ENCODE assay signal across 24 cellular contexts in the genomic region with DNA sequence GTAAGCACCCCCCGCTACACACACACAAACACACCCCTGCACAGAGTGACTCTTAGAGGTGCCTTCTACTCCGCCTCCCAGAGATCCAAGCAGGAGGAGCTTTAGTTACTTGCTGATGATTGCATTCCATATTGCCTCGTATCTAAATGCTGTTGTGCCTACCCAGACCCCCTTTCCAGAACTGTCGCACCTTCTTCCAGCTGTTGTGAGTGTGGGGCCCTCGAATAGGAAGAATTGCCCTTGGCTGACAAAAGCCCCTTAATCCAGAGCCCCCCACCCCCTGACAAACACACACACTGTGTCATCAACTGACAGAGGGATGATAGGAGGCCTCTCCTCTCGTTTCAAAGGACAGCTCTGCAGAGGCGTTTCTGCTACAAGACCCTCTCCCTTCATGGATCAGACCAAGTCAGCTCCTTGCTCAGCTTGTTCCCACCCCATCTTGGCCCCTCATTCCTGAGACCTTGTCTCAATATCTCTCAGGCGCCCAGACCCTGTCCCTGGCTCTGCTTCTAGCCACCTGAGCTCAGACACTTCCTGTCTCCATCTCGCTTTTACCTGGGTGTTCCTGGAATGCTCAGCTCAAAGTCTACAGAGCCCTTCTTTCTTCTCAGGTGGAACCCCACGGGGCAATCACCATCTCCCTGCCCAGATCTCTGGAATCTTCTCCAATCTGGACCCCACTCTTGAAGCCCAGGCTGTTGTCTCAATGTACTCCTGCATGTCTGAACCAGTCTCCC. TPM values are rescaled to one million over a fixed set of nuclear protein-coding genes. Genes with fewer than 3 reads are reported as not detected.
DNase-seq lines count a peak whose midpoint lies in the region; ATAC-seq and TF ChIP-seq lines count a peak whose summit lies in the region.
"Had no signal": no experiment of that assay in that cellular context is flagged by ENCODE, and none has a peak within 500 bp of the region (broad histone marks: within the 10 kb centered on the region; RNA-seq: fewer than 3 reads in every experiment).

No MANE protein-coding gene starts in this region.

- peak overlapping the region; percentile 29; the same call in 2 of the 3 replicates for H3K4me3 Mint-ChIP-seq in GM23338
- no peak overlapping the region for H3K4me3 Mint-ChIP-seq in stimulated activated naive B cell treated with anti-CD40 and anti-IgM and Interleukin-4, amounts not matched to agents 10 μg/mL and 1 μg/mL and 100 μg/mL, for 72 hours
- no peak overlapping the region for H3K4me3 Mint-ChIP-seq in stimulated activated memory B cell treated with anti-CD40 and anti-IgM and Interleukin-4, amounts not matched to agents 10 μg/mL and 1 μg/mL and 100 μg/mL, for 72 hours
- H3K4me3 Mint-ChIP-seq: CD4-positive, alpha-beta T cell; HFFc6 had no signal

- no peak overlapping the region for H3K27ac Mint-ChIP-seq in GM23338
- peak overlapping the region; percentile 65 for H3K27ac Mint-ChIP-seq in stimulated activated naive B cell treated with anti-CD40 and anti-IgM and Interleukin-4, amounts not matched to agents 10 μg/mL and 1 μg/mL and 100 μg/mL, for 72 hours
- no peak overlapping the region for H3K27ac Mint-ChIP-seq in stimulated activated memory B cell treated with anti-CD40 and anti-IgM and Interleukin-4, amounts not matched to agents 10 μg/mL and 1 μg/mL and 100 μg/mL, for 72 hours
- H3K27ac Mint-ChIP-seq: CD4-positive, alpha-beta T cell; HFFc6 had no signal

- TF ChIP-seq CTCF in GM23338 (conservative IDR thresholded peaks at IDR 0.05; ENCODE audit: low read depth in 2 of 2), result no peak
- no peak for TF ChIP-seq CTCF in esophagus muscularis mucosa (IDR thresholded peaks at IDR 0.05)
- TF ChIP-seq CTCF in omental fat pad (IDR thresholded peaks at IDR 0.05), result no peak

- 58% methylated on average over 9 of the region's 10 CpGs for WGBS in esophagus muscularis mucosa

- DNase-seq in GM23338 (ENCODE audit: low spot score) (no peak), esophagus muscularis mucosa (ENCODE audit: extremely low spot score) (peak; percentile 62), omental fat pad (ENCODE audit: low spot score) (no peak)
- no peak for DNase-seq in stimulated activated naive B cell treated with anti-CD40 and anti-IgM and Interleukin-4, amounts not matched to agents 10 μg/mL and 1 μg/mL and 100 μg/mL, for 72 hours
- DNase-seq in activated naive CD4-positive, alpha-beta T cell treated with Interleukin-2 at 50 U/mL for 16 hours, result no peak
- DNase-seq: CD4-positive, alpha-beta T cell; COR-L47; H7; HFFc6; MV-4-11; NCI-H1694 treated with DMSO at 0.1 percent for 48 hours; NCI-H2081 treated with DMSO at 0.1 percent for 48 hours; NCI-H446; NCI-H526; Right ventricle myocardium superior had no signal

- TF ChIP-seq POLR2A in esophagus muscularis mucosa (IDR thresholded peaks at IDR 0.05; ENCODE audit: low read depth), result no peak

- peaks cover 10% of the 10 kb centered on the region for H4K20me1 ChIP-seq in GM23338 (replicated peaks; ENCODE audit: insufficient read depth)
- H4K20me1 ChIP-seq: BLaER1 had no signal

- H3K4me3 ChIP-seq in GM23338 (no peak overlapping the region), esophagus muscularis mucosa (no peak overlapping the region)
- H3K4me3 ChIP-seq: BLaER1 had no signal

- H3K36me3 ChIP-seq in GM23338 (ENCODE audit: insufficient read depth), result no peaks in the 10 kb centered on the region
- H3K36me3 ChIP-seq in KOPT-K1 (ENCODE audit: insufficient read depth, low read length), result no peaks in the 10 kb centered on the region
- H3K36me3 ChIP-seq in esophagus muscularis mucosa, result no peaks in the 10 kb centered on the region

- no peaks in the 10 kb centered on the region for H3K9me2 ChIP-seq in GM23338 (ENCODE audit: insufficient read depth)

- no peaks in the 10 kb centered on the region for H3K36me3 Mint-ChIP-seq in GM23338 (ENCODE audit: low read depth)
- H3K36me3 Mint-ChIP-seq in stimulated activated naive B cell treated with anti-CD40 and anti-IgM and Interleukin-4, amounts not matched to agents 10 μg/mL and 1 μg/mL and 100 μg/mL, for 72 hours, result no peaks in the 10 kb centered on the region
- no peaks in the 10 kb centered on the region for H3K36me3 Mint-ChIP-seq in stimulated activated memory B cell treated with anti-CD40 and anti-IgM and Interleukin-4, amounts not matched to agents 10 μg/mL and 1 μg/mL and 100 μg/mL, for 72 hours

- H3K9me3 Mint-ChIP-seq in GM23338, result peaks cover 3% of the 10 kb centered on the region; the same call in 2 of the 3 replicates
- no peaks in the 10 kb centered on the region for H3K9me3 Mint-ChIP-seq in stimulated activated naive B cell treated with anti-CD40 and anti-IgM and Interleukin-4, amounts not matched to agents 10 μg/mL and 1 μg/mL and 100 μg/mL, for 72 hours
- H3K9me3 Mint-ChIP-seq in stimulated activated memory B cell treated with anti-CD40 and anti-IgM and Interleukin-4, amounts not matched to agents 10 μg/mL and 1 μg/mL and 100 μg/mL, for 72 hours, result no peaks in the 10 kb centered on the region
- H3K9me3 Mint-ChIP-seq: CD4-positive, alpha-beta T cell; HFFc6 had no signal

- peaks cover 71% of the 10 kb centered on the region for H3K27me3 Mint-ChIP-seq in GM23338 (ENCODE audit: insufficient read depth, low read depth, poor library complexity)
- H3K27me3 Mint-ChIP-seq in stimulated activated naive B cell treated with anti-CD40 and anti-IgM and Interleukin-4, amounts not matched to agents 10 μg/mL and 1 μg/mL and 100 μg/mL, for 72 hours, result peaks cover 66 to 86% of the 10 kb centered on the region in 2 donors
- peaks cover 94% of the 10 kb centered on the region for H3K27me3 Mint-ChIP-seq in stimulated activated memory B cell treated with anti-CD40 and anti-IgM and Interleukin-4, amounts not matched to agents 10 μg/mL and 1 μg/mL and 100 μg/mL, for 72 hours

- no peaks in the 10 kb centered on the region for H3K79me2 ChIP-seq in GM23338 (replicated peaks; ENCODE audit: insufficient read depth)

- H2AFZ ChIP-seq in GM23338, result no peak overlapping the region

- no peak overlapping the region for H3K4me2 ChIP-seq in GM23338
- H3K4me2 ChIP-seq: BLaER1, KMS-11 had no signal

- H3K4me1 ChIP-seq in GM23338 (ENCODE audit: insufficient read depth) (peaks cover 11% of the 10 kb centered on the region), esophagus muscularis mucosa (peaks cover 11 to 36% (median 35%) of the 10 kb centered on the region in 4 donors)

- peaks cover 73% of the 10 kb centered on the region for H3K27me3 ChIP-seq in GM23338 (ENCODE audit: insufficient read depth)
- peaks cover 5 to 95% (median 50%) of the 10 kb centered on the region in 4 donors for H3K27me3 ChIP-seq in esophagus muscularis mucosa
- H3K27me3 ChIP-seq: BLaER1 had no signal

- H3K4me1 Mint-ChIP-seq in GM23338, result peaks cover 18% of the 10 kb centered on the region; the same call in 2 of the 3 replicates
- peaks cover 12 to 25% of the 10 kb centered on the region in 2 donors for H3K4me1 Mint-ChIP-seq in stimulated activated naive B cell treated with anti-CD40 and anti-IgM and Interleukin-4, amounts not matched to agents 10 μg/mL and 1 μg/mL and 100 μg/mL, for 72 hours
- H3K4me1 Mint-ChIP-seq in stimulated activated memory B cell treated with anti-CD40 and anti-IgM and Interleukin-4, amounts not matched to agents 10 μg/mL and 1 μg/mL and 100 μg/mL, for 72 hours, result peaks cover 6% of the 10 kb centered on the region

- ATAC-seq in GM23338 (no peak), omental fat pad (ENCODE audit: low FRiP score) (no peak)
- ATAC-seq in stimulated activated naive B cell treated with anti-CD40 and anti-IgM and Interleukin-4, amounts not matched to agents 10 μg/mL and 1 μg/mL and 100 μg/mL, for 72 hours (replicated peaks), result no peak
- no peak for ATAC-seq in stimulated activated memory B cell treated with anti-CD40 and anti-IgM and Interleukin-4, amounts not matched to agents 10 μg/mL and 1 μg/mL and 100 μg/mL, for 72 hours
- ATAC-seq: HepG2 had no signal

- H3K9me3 ChIP-seq in KOPT-K1 (ENCODE audit: insufficient read depth, low read length, poor library complexity, severe bottlenecking) (peaks cover 39% of the 10 kb centered on the region), esophagus muscularis mucosa (no peaks in the 10 kb centered on the region)

- no peak for TF ChIP-seq EP300 in esophagus muscularis mucosa (IDR thresholded peaks at IDR 0.05)

- intact Hi-C loops in esophagus muscularis mucosa (cut with DNase I), result no loop called here

- H3F3A ChIP-seq in GM23338 (replicated peaks; ENCODE audit: low read depth), result 0 out of 2 replicates have a peak, but pooled peaks cover 5% of the 10 kb centered on the region

- no peak overlapping the region for H3K27ac ChIP-seq in GM23338 (ENCODE audit: low read depth)
- H3K27ac ChIP-seq in KOPT-K1 (ENCODE audit: low read depth, low read length, poor library complexity, severe bottlenecking), result peak overlapping the region; percentile 97
- no peak overlapping the region for H3K27ac ChIP-seq in esophagus muscularis mucosa (replicated peaks in 1 of 4)
- H3K27ac ChIP-seq: BLaER1, HL-60, KMS-11 had no signal

TF ChIP-seq in GM23338, 12 proteins besides CTCF, POLR2A, EP300 and RAD21 (continues in another document):
- TF ChIP-seq EZH2 (IDR thresholded peaks at IDR 0.05; ENCODE audit: low read depth, unreplicated experiment) (no peak), JUNB (IDR thresholded peaks at IDR 0.05; ENCODE audit: unreplicated experiment) (no peak), NANOG (IDR thresholded peaks at IDR 0.05; ENCODE audit: borderline replicate concordance) (no peak), ZNF331 (CRISPR knock-in tag; IDR thresholded peaks at IDR 0.05; ENCODE audit: low read depth) (no peak)

RNA-seq across cellular contexts. Expression of gene VSX1, which starts 4.0 kb away (rescaled TPM):
- 0.16 and 0.73 TPM in 2 replicates for total RNA-seq in GM23338 (2014; rRNA removed; shearing (Covaris generic))
- not detected in 2 replicates for polyA plus RNA-seq in GM23338 (2016; fragmentation: Nextera tagmentation; extraction: Ambion mirVana)
- total RNA-seq in esophagus muscularis mucosa, result under 1 TPM in 1 of 4 donors, not detected in 3; 0.83 TPM
- not detected for total RNA-seq in omental fat pad
- total RNA-seq: CD4-positive, alpha-beta T cell; G401; H7; HepG2; HFFc6; HT-29; SK-MEL-5 had no signal

RNA-seq across cellular contexts. Expression of gene ACSS1, which starts 28.0 kb away (rescaled TPM):
- 2.7 and 4.1 TPM in 2 replicates for total RNA-seq in GM23338 (2014; rRNA removed; shearing (Covaris generic))
- 1.1 and 1.3 TPM in 2 replicates for polyA plus RNA-seq in GM23338 (2016; fragmentation: Nextera tagmentation; extraction: Ambion mirVana)
- total RNA-seq in esophagus muscularis mucosa (100 to 1,000 TPM in 1 of 4 donors, 10 to 100 TPM in 3; 36.6 to 154 (median 65.3) TPM), omental fat pad (10 to 100 TPM; 15.9 to 45.4 (median 19.0) TPM)
- total RNA-seq: G401, H7 had no signal
